8 cellular contexts compared by ENCODE assay signal in the genomic region with DNA sequence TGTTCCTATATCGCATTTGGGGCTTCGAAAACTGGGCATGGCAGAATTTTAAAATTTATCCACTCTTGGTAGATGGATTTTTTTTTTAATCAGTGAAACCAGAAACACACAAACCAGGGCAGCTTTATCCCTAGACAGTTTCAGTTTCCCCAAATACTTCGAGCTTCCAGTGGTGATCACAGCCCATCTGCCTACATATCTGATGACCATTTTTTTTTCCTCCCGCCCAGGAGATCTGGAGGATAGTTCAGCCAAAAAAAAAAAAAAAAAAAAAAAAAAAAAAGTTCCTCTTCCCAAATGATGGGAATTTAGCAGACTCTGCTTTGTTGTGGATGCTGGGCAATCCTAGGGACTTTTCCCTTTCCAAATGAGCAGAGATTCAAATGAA. TPM values are rescaled to one million over a fixed set of nuclear protein-coding genes. Genes with fewer than 3 reads are reported as not detected.
DNase-seq lines count a peak whose midpoint lies in the region; ATAC-seq and TF ChIP-seq lines count a peak whose summit lies in the region.

No MANE protein-coding gene starts in this region.

- no peak for TF ChIP-seq CTCF in BJ (IDR thresholded peaks at IDR 0.05; ENCODE audit: insufficient read depth, low read depth, low read length)
- no peak for TF ChIP-seq CTCF in PC-3 (conservative IDR thresholded peaks at IDR 0.05; ENCODE audit: low read depth, low read length)

- H3K9me2 ChIP-seq in PC-3 (replicated peaks; ENCODE audit: low read length) = no peaks in the 10 kb centered on the region

- peaks cover 10% of the 10 kb centered on the region; the same call in 1 of the 2 replicates for H3K4me1 ChIP-seq in PC-3 (ENCODE audit: insufficient read depth, low read length)
- no peaks in the 10 kb centered on the region for H3K4me1 ChIP-seq in esophagus (ENCODE audit: control insufficient read depth in 2 of 2, insufficient read depth in 2 of 2, low read length in 1 of 2)
- peaks cover 11% of the 10 kb centered on the region for H3K4me1 ChIP-seq in neuron (ENCODE audit: insufficient read depth, low read length)

- H3K79me2 ChIP-seq in PC-3 (ENCODE audit: low read length) = peaks cover 28% of the 10 kb centered on the region

- H2AFZ ChIP-seq in PC-3 (ENCODE audit: low read length) (peak overlapping the region; percentile 98; the same call in 1 of the 2 replicates), neuron (ENCODE audit: low read depth, low read length) (peak overlapping the region; percentile 95)

- no peaks in the 10 kb centered on the region for H3F3A ChIP-seq in PC-3 (ENCODE audit: low read length, unreplicated experiment)

- H3K4me2 ChIP-seq in PC-3 (ENCODE audit: low read length) = peak overlapping the region; percentile 83

- H3K36me3 ChIP-seq in BJ (ENCODE audit: control insufficient read depth, insufficient read depth, low read length) (no peaks in the 10 kb centered on the region), PC-3 (ENCODE audit: low read depth, low read length) (no peaks in the 10 kb centered on the region), esophagus (ENCODE audit: control insufficient read depth in 2 of 2, insufficient read depth in 2 of 2, low read length in 1 of 2) (no peaks in the 10 kb centered on the region), neuron (ENCODE audit: insufficient read depth, low read length) (peaks cover 4% of the 10 kb centered on the region)

- intact Hi-C loops in PC-3 (cut with micrococcal nuclease) = loop anchor here (5.0 to 10.0 kb wide), 2 partner anchors 120 to 382 kb away; partner anchors contain the start of gene SCOC

- POLR2A ChIA-PET in BJ (lab: Charles Lee) (interaction anchor here (0.7 kb wide), 2 partner anchors 358 to 1627 kb away, joined by 5 to 25 read pairs; no protein-coding TSS in a partner anchor), PC-3 (lab: Charles Lee; ENCODE audit: unreplicated experiment) (interaction anchor here (0.6 kb wide), 1 partner anchor 389 kb away, joined by 5 read pairs; no protein-coding TSS in a partner anchor)

- H3K27ac ChIP-seq in PC-3 (ENCODE audit: low read length) (no peak overlapping the region), esophagus (ENCODE audit: low read depth in 2 of 2, low read length in 1 of 2) (peak overlapping the region; percentile 90 to 95)

- peaks cover 2% of the 10 kb centered on the region; the same call in 1 of the 2 replicates for H3K27me3 ChIP-seq in BJ (ENCODE audit: control insufficient read depth, insufficient read depth, low read length)
- no peaks in the 10 kb centered on the region for H3K27me3 ChIP-seq in PC-3 (ENCODE audit: low read length)
- no peaks in the 10 kb centered on the region for H3K27me3 ChIP-seq in esophagus (ENCODE audit: control insufficient read depth in 1 of 2, insufficient read depth in 2 of 2, low read length in 2 of 2)
- no peaks in the 10 kb centered on the region for H3K27me3 ChIP-seq in neuron (ENCODE audit: insufficient read depth, low read length)

- ATAC-seq in PC-3 = no peak
- ATAC-seq in GM21367 (IDR thresholded peaks at IDR 0.05; ENCODE audit: unreplicated experiment) = no peak
- ATAC-seq in HG03280 (IDR thresholded peaks at IDR 0.05; ENCODE audit: unreplicated experiment) = no peak

- BruUV-seq in PC-3 (replicated peaks; lab: Mats Ljungman, UMichigan) = no TSS peak

- no peaks in the 10 kb centered on the region for H3K9me3 ChIP-seq in PC-3 (ENCODE audit: low read length)
- H3K9me3 ChIP-seq in esophagus (ENCODE audit: control insufficient read depth in 2 of 2, insufficient read depth in 1 of 2, low read depth in 1 of 2, low read length in 1 of 2) = no peaks in the 10 kb centered on the region
- no peaks in the 10 kb centered on the region for H3K9me3 ChIP-seq in neuron (ENCODE audit: low read length)

- H4K20me1 ChIP-seq in PC-3 (ENCODE audit: low read length) = no peaks in the 10 kb centered on the region

- WGBS in esophagus, 2 donors = 13 to 23% methylated on average over 4 of the region's 4 CpGs

- DNase-seq in BJ (ENCODE audit: low read depth) (no peak), PC-3 (no peak), SW 1271 (lab: John Stamatoyannopoulos, UW) (no peak), nucleus accumbens (lab: John Stamatoyannopoulos, UW) (no peak)

- H3K9ac ChIP-seq in PC-3 (ENCODE audit: low read length) = no peak overlapping the region

- peak overlapping the region; percentile 80 for H3K4me3 ChIP-seq in BJ (ENCODE audit: low read depth, low read length)
- H3K4me3 ChIP-seq in PC-3 (ENCODE audit: low read length) = peak overlapping the region; percentile 86
- peak overlapping the region in 1 of 2 donors; percentile 86 for H3K4me3 ChIP-seq in esophagus (ENCODE audit: low read depth in 1 of 2, low read length in 2 of 2)
- peak overlapping the region; percentile 85 for H3K4me3 ChIP-seq in neuron (ENCODE audit: low read length)

- CTCF ChIA-PET in BJ (lab: Yijun Ruan, JAX) (interaction anchor here (0.6 to 1.6 kb wide), 6 partner anchors 10 to 376 kb away, joined by 3 to 5 read pairs (median 4); partner anchors contain the start of gene RNF150), PC-3 (lab: Charles Lee) (interaction anchor here (0.7 kb wide), 1 partner anchor 15 kb away, joined by 10 read pairs; no protein-coding TSS in a partner anchor)

RNA-seq across cellular contexts. Expression of gene TBC1D9, which starts 1.0 kb away (rescaled TPM):
- polyA plus RNA-seq in BJ (2011; rRNA removed) (12.0 and 12.5 TPM in 2 replicates), esophagus (1 to 10 TPM; 3.3 to 6.3 TPM)
- polyA minus RNA-seq in BJ (2011; rRNA and poly(A)+ RNA removed) = 15.7 and 17.1 TPM in 2 replicates
- 11.2 and 12.7 TPM in 2 replicates for total RNA-seq in PC-3 (2014; rRNA removed)
